ENCODE assay signal across 20 cellular contexts in the genomic region with DNA sequence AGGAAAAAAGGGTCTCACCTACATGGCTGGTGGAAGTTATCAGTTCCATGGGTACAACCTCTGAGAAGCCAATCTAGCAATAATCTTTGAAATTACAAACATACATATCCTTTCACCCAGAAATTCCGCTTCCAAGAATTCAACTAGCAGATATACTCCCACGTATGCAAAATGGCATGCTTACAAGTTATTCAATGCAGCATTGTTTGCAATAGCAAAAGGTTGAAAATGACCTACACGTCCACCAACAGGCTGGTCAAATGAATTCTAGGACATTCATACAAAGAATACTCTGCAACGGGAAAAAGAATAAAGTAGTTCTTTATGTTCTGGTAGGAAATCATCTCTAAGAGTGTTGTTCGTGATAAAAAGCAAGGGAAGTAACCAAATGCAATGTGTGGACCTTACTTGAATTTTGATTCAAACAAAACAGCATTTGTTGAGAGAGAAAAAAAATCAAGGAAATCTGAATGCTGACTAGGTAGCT.
"Had no signal": no experiment of that assay in that cellular context is flagged by ENCODE, and none has a peak within 500 bp of the region (broad histone marks: within the 10 kb centered on the region; RNA-seq: fewer than 3 reads in every experiment).

No MANE protein-coding gene starts in this region.

- ATAC-seq: activated CD4-positive, alpha-beta T cell treated with anti-CD3 and anti-CD28 coated beads for 36 hours; esophagus mucosa; left colon; stimulated activated effector memory CD8-positive, alpha-beta T cell treated with anti-CD3 and anti-CD28 coated beads, Interleukin-12 subunit alpha, Interleukin-12 subunit beta, amount 100 ng/mL, for 72 hours; upper lobe of right lung had no signal

- H3K4me2 ChIP-seq: hepatocyte had no signal

- H3K27ac ChIP-seq: hepatocyte, sigmoid colon, stomach, upper lobe of right lung had no signal

- H3K4me1 ChIP-seq: sigmoid colon, stomach, upper lobe of right lung had no signal

- H2AFZ ChIP-seq: hepatocyte had no signal

- H3K9me3 Mint-ChIP-seq: activated CD4-positive, alpha-beta memory T cell treated with anti-CD3 and anti-CD28 coated beads for 36 hours; nephron; stimulated activated effector memory CD8-positive, alpha-beta T cell treated with anti-CD3 and anti-CD28 coated beads, Interleukin-12 subunit alpha, Interleukin-12 subunit beta, amount 100 ng/mL, for 72 hours had no signal

- H3K36me3 ChIP-seq: sigmoid colon, stomach, upper lobe of right lung had no signal

- H3K4me3 ChIP-seq: hepatocyte, lung, sigmoid colon, stomach, testis, upper lobe of right lung had no signal

- H3K27me3 ChIP-seq: hepatocyte, stomach, testis, upper lobe of right lung had no signal

- H3K27ac Mint-ChIP-seq: activated CD4-positive, alpha-beta memory T cell treated with anti-CD3 and anti-CD28 coated beads for 36 hours; activated CD4-positive, alpha-beta T cell treated with anti-CD3 and anti-CD28 coated beads for 36 hours; activated naive CD8-positive, alpha-beta T cell; nephron; stimulated activated effector memory CD8-positive, alpha-beta T cell treated with anti-CD3 and anti-CD28 coated beads, Interleukin-12 subunit alpha, Interleukin-12 subunit beta, amount 100 ng/mL, for 72 hours had no signal

- H3K9me3 ChIP-seq: sigmoid colon, stomach, testis, upper lobe of right lung had no signal

- DNase-seq: activated CD4-positive, alpha-beta memory T cell treated with anti-CD3 and anti-CD28 coated beads for 36 hours; activated CD4-positive, alpha-beta T cell treated with anti-CD3 and anti-CD28 coated beads for 36 hours; central memory CD4-positive, alpha-beta T cell; left colon; midbrain; sigmoid colon; stimulated activated CD4-positive, alpha-beta T cell treated with anti-CD3 and anti-CD28 coated beads, Interleukin-4, amount 100 ng/mL, for 24 hours; stomach; T-helper 2 cell; testis; upper lobe of right lung had no signal

- H3K36me3 Mint-ChIP-seq: activated CD4-positive, alpha-beta memory T cell treated with anti-CD3 and anti-CD28 coated beads for 36 hours; activated naive CD8-positive, alpha-beta T cell; stimulated activated effector memory CD8-positive, alpha-beta T cell treated with anti-CD3 and anti-CD28 coated beads, Interleukin-12 subunit alpha, Interleukin-12 subunit beta, amount 100 ng/mL, for 72 hours had no signal

- H3K4me1 Mint-ChIP-seq: activated CD4-positive, alpha-beta T cell treated with anti-CD3 and anti-CD28 coated beads for 36 hours; nephron; stimulated activated effector memory CD8-positive, alpha-beta T cell treated with anti-CD3 and anti-CD28 coated beads, Interleukin-12 subunit alpha, Interleukin-12 subunit beta, amount 100 ng/mL, for 72 hours had no signal

- FAIRE-seq: colon, endometrium, islet of Langerhans had no signal

- H3K79me2 ChIP-seq: hepatocyte had no signal

- H3K4me3 Mint-ChIP-seq: activated CD4-positive, alpha-beta memory T cell treated with anti-CD3 and anti-CD28 coated beads for 36 hours; activated CD4-positive, alpha-beta T cell treated with anti-CD3 and anti-CD28 coated beads for 36 hours; activated naive CD8-positive, alpha-beta T cell; nephron; stimulated activated effector memory CD8-positive, alpha-beta T cell treated with anti-CD3 and anti-CD28 coated beads, Interleukin-12 subunit alpha, Interleukin-12 subunit beta, amount 100 ng/mL, for 72 hours had no signal
